ENCODE assay signal across 19 cellular contexts in genomic region chr5:138141734-138142133, GRCh38. TPM values are rescaled to one million over a fixed set of nuclear protein-coding genes. Genes with fewer than 3 reads are reported as not detected.
DNase-seq lines count a peak whose midpoint lies in the region; ATAC-seq, FAIRE-seq and TF ChIP-seq lines count a peak whose summit lies in the region.
"Had no signal": no experiment of that assay in that cellular context is flagged by ENCODE, and none has a peak within 500 bp of the region (broad histone marks: within the 10 kb centered on the region; RNA-seq: fewer than 3 reads in every experiment).

No MANE protein-coding gene starts in this region.

- peak overlapping the region; percentile 21 for H2AFZ ChIP-seq in keratinocyte (ENCODE audit: control insufficient read depth, low read length)
- H2AFZ ChIP-seq: GM23248 had no signal

- peak; percentile 72 to 92 for DNase-seq in NCI-H524 (lab: John Stamatoyannopoulos, UW)
- peak; percentile 86 for DNase-seq in NCI-H524 treated with DMSO at 0.1 percent for 48 hours (lab: John Stamatoyannopoulos, UW)
- DNase-seq in epithelial cell of prostate (ENCODE audit: low read depth, low spot score), result no peak
- no peak for DNase-seq in keratinocyte (ENCODE audit: low read depth, low spot score)
- no peak for DNase-seq in HEK293T (ENCODE audit: extremely low spot score)
- DNase-seq: C1 segment of cervical spinal cord; Caco-2; CD4-positive, alpha-beta memory T cell; DMS153; DND-41; GM23248; H7; HCEC 1CT had no signal

- peaks cover 11% of the 10 kb centered on the region for H3K4me1 ChIP-seq in keratinocyte (ENCODE audit: control insufficient read depth, extremely low read depth, insufficient read depth, low read length)
- H3K4me1 ChIP-seq: Caco-2 had no signal

- no peaks in the 10 kb centered on the region for H3K9me1 ChIP-seq in keratinocyte (ENCODE audit: control insufficient read depth, extremely low read depth, insufficient read depth, low read length)

- H4K20me1 ChIP-seq in keratinocyte (ENCODE audit: control insufficient read depth, extremely low read depth, insufficient read depth, low read length), result no peaks in the 10 kb centered on the region

- no peak overlapping the region for H3K4me2 ChIP-seq in keratinocyte (ENCODE audit: control insufficient read depth, extremely low read depth, insufficient read depth, low read depth, low read length)

- no peak overlapping the region for H3K9ac ChIP-seq in keratinocyte (ENCODE audit: control insufficient read depth, extremely low read depth, insufficient read depth, low read length)
- H3K9ac ChIP-seq: GM23248 had no signal

- FAIRE-seq in keratinocyte (lab: Jason Lieb, UNC), result peak; percentile 67
- FAIRE-seq: G401.6, GM12892, H1 had no signal

- CTCF ChIA-PET in HEK293T (lab: Yijun Ruan, JAX), result interaction anchor here (0.6 kb wide), 2 partner anchors 80 to 359 kb away, joined by 3 to 4 read pairs; no protein-coding TSS in a partner anchor

- no peaks in the 10 kb centered on the region for H3K27me3 ChIP-seq in keratinocyte (ENCODE audit: control insufficient read depth, extremely low read depth, insufficient read depth, low read length)

- H3K27ac ChIP-seq in epithelial cell of prostate (peak overlapping the region; percentile 63), keratinocyte (ENCODE audit: control insufficient read depth, insufficient read depth, low read length) (no peak overlapping the region)
- H3K27ac ChIP-seq: GM23248 had no signal

- H3K9me3 ChIP-seq in keratinocyte (ENCODE audit: control insufficient read depth, low read depth, low read length), result no peaks in the 10 kb centered on the region
- H3K9me3 ChIP-seq: Caco-2 had no signal

- H3K79me2 ChIP-seq in keratinocyte (ENCODE audit: control insufficient read depth, insufficient read depth, low read length), result no peaks in the 10 kb centered on the region

- dilution Hi-C loops in keratinocyte (cut with MboI; ENCODE audit: extremely low pct_ligation_motif_present, low sequenced_read_pairs), result no loop called here

- no peak for TF ChIP-seq CTCF in keratinocyte (optimal IDR thresholded peaks at IDR 0.05 in 1 of 3, IDR thresholded peaks at IDR 0.05 in 1 of 3, conservative IDR thresholded peaks at IDR 0.05 in 1 of 3; ENCODE audit: extremely low read depth in 1 of 3, insufficient read depth in 2 of 3, low read length in 3 of 3)

- POLR2A ChIA-PET in HEK293T (lab: Yijun Ruan, JAX), result no interaction called here

- H3K4me3 ChIP-seq in keratinocyte (ENCODE audit: control insufficient read depth in 2 of 3, extremely low read depth in 1 of 3, insufficient read depth in 2 of 3, low read depth in 1 of 3, low read length in 3 of 3), result no peak overlapping the region
- H3K4me3 ChIP-seq: GM23248 had no signal

- no peaks in the 10 kb centered on the region for H3K36me3 ChIP-seq in keratinocyte (ENCODE audit: control insufficient read depth in 2 of 2, extremely low read depth in 1 of 2, insufficient read depth in 2 of 2, low read length in 2 of 2)

- ATAC-seq in HG02798 (IDR thresholded peaks at IDR 0.05; ENCODE audit: poor library complexity, unreplicated experiment), result no peak
- no peak for ATAC-seq in GM21528 (IDR thresholded peaks at IDR 0.05; ENCODE audit: low FRiP score, unreplicated experiment)

TF ChIP-seq in HEK293T, 16 proteins besides CTCF, POLR2A, EP300 and RAD21:
- no peak for TF ChIP-seq L3MBTL2 (conservative IDR thresholded peaks at IDR 0.05)
- TF ChIP-seq BHLHE40 (IDR thresholded peaks at IDR 0.05; ENCODE audit: borderline replicate concordance), result no peak
- no peak for TF ChIP-seq TARDBP (IDR thresholded peaks at IDR 0.05)
- TF ChIP-seq FOXA1 (IDR thresholded peaks at IDR 0.05), result no peak

RNA-seq across cellular contexts. Expression of gene NME5, which starts 2.5 kb away (rescaled TPM):
- 0.05 to 0.14 TPM (median 0.13 TPM) in 3 replicates for polyA plus RNA-seq in keratinocyte
- polyA plus RNA-seq in keratinocyte (2011; ENCODE audit: low read depth), result not detected
- 0.14 and 0.18 TPM in 2 replicates for polyA plus RNA-seq in keratinocyte (2011; cell fraction: cytosol; rRNA removed)
- polyA plus RNA-seq in keratinocyte (2011; cell fraction: nucleus; rRNA removed), result 0.20 TPM in 1 of 2 replicates, not detected in the other
- not detected in 2 replicates for polyA plus RNA-seq in keratinocyte (2012; ENCODE audit: low replicate concordance)
- polyA minus RNA-seq in keratinocyte, result not detected in 3 replicates
- not detected for polyA minus RNA-seq in keratinocyte (2011; cell fraction: cytosol; rRNA and poly(A)+ RNA removed)
- not detected in 2 replicates for polyA minus RNA-seq in keratinocyte (2011; cell fraction: nucleus; rRNA and poly(A)+ RNA removed)
- polyA plus RNA-seq: CD4-positive, alpha-beta memory T cell; GM23248 had no signal

RNA-seq across cellular contexts. Expression of gene BRD8, which starts 36.7 kb away (rescaled TPM):
- 24.4 to 36.4 TPM (median 27.4 TPM) in 3 replicates for polyA plus RNA-seq in keratinocyte
- 116 TPM for polyA plus RNA-seq in keratinocyte (2011; ENCODE audit: low read depth)
- 10.9 and 14.6 TPM in 2 replicates for polyA plus RNA-seq in keratinocyte (2011; cell fraction: cytosol; rRNA removed)
- polyA plus RNA-seq in keratinocyte (2011; cell fraction: nucleus; rRNA removed), result 53.8 and 74.8 TPM in 2 replicates
- polyA plus RNA-seq in keratinocyte (2012; ENCODE audit: low replicate concordance), result 18.5 and 21.5 TPM in 2 replicates
- polyA minus RNA-seq in keratinocyte, result 8.0 to 22.0 TPM (median 17.8 TPM) in 3 replicates
- polyA minus RNA-seq in keratinocyte (2011; cell fraction: cytosol; rRNA and poly(A)+ RNA removed), result 16.3 TPM
- polyA minus RNA-seq in keratinocyte (2011; cell fraction: nucleus; rRNA and poly(A)+ RNA removed), result 16.4 and 26.2 TPM in 2 replicates

RNA-seq across cellular contexts. Expression of gene KIF20A, which starts 37.2 kb away (rescaled TPM):
- 2.3 to 18.5 TPM (median 17.1 TPM) in 3 replicates for polyA plus RNA-seq in keratinocyte
- polyA plus RNA-seq in keratinocyte (2011; ENCODE audit: low read depth), result 0.22 TPM
- polyA plus RNA-seq in keratinocyte (2011; cell fraction: cytosol; rRNA removed), result 2.6 and 5.2 TPM in 2 replicates
- polyA plus RNA-seq in keratinocyte (2011; cell fraction: nucleus; rRNA removed), result 3.3 and 3.7 TPM in 2 replicates
- polyA plus RNA-seq in keratinocyte (2012; ENCODE audit: low replicate concordance), result 0.41 and 14.4 TPM in 2 replicates
- polyA minus RNA-seq in keratinocyte, result 2.6 to 27.2 TPM (median 19.3 TPM) in 3 replicates
- 4.0 TPM for polyA minus RNA-seq in keratinocyte (2011; cell fraction: cytosol; rRNA and poly(A)+ RNA removed)
- polyA minus RNA-seq in keratinocyte (2011; cell fraction: nucleus; rRNA and poly(A)+ RNA removed), result 2.3 and 6.1 TPM in 2 replicates
- polyA plus RNA-seq: CD4-positive, alpha-beta memory T cell had no signal

RNA-seq across cellular contexts. Expression of gene WNT8A, which starts 57.9 kb away (rescaled TPM):
- polyA plus RNA-seq in keratinocyte, result not detected in 3 replicates
- polyA plus RNA-seq in keratinocyte (2011; ENCODE audit: low read depth), result not detected
- not detected in 2 replicates for polyA plus RNA-seq in keratinocyte (2011; cell fraction: cytosol; rRNA removed)
- polyA plus RNA-seq in keratinocyte (2011; cell fraction: nucleus; rRNA removed), result not detected in 2 replicates
- not detected in 2 replicates for polyA plus RNA-seq in keratinocyte (2012; ENCODE audit: low replicate concordance)
- polyA minus RNA-seq in keratinocyte, result not detected in 3 replicates
- not detected for polyA minus RNA-seq in keratinocyte (2011; cell fraction: cytosol; rRNA and poly(A)+ RNA removed)
- polyA minus RNA-seq in keratinocyte (2011; cell fraction: nucleus; rRNA and poly(A)+ RNA removed), result not detected in 2 replicates
- polyA plus RNA-seq: BJ, GM23248 had no signal

Comparison
In these comparisons a context has a peak if more than half of its experiments do, and no peak if none do; other contexts are left out.
1. DNase-seq: peak in NCI-H524 (2 of 2) and NCI-H524 treated with DMSO at 0.1 percent for 48 hours (single experiment); none in epithelial cell of prostate (single experiment), keratinocyte (single experiment) and HEK293T (single experiment).